In the genomic region with DNA sequence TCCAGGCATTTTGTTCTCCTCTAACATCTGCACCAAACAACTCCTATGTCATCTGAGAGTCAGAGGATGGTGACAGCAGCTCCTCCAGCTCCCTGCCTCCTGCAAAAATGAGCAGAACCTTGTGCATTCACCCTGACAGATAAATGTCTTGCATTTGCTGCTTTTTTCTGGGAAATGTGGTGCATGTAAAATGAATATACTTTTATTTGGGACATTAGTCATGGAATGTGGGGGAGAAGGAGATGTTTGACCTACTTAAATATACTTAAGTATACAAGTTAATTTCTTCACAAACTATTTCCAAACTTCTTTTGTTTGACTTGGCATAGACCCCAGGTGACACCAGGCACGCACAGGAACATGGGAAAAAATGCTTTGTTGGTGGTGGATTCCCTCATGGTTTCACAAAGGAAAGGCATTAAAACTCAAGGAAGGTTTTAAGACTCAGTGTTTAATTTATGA, we compare ENCODE assay signal across 10 cellular contexts.
DNase-seq lines count a peak whose midpoint lies in the region; ATAC-seq and TF ChIP-seq lines count a peak whose summit lies in the region.
"Had no signal": no experiment of that assay in that cellular context is flagged by ENCODE, and none has a peak within 500 bp of the region (broad histone marks: within the 10 kb centered on the region; RNA-seq: fewer than 3 reads in every experiment).

No MANE protein-coding gene starts in this region.

- no peak for DNase-seq in SK-N-SH
- peak; percentile 66 for DNase-seq in brain microvascular endothelial cell
- peak; percentile 43 for DNase-seq in kidney tubule cell (ENCODE audit: low spot score)
- DNase-seq in aorta: no peak
- no peak for DNase-seq in hippocampal formation (lab: John Stamatoyannopoulos, UW)
- no peak for DNase-seq in GF-D8 (lab: John Stamatoyannopoulos, UW)
- DNase-seq: 8988T; activated effector memory CD4-positive, alpha-beta T cell treated with Interleukin-2 at 50 U/mL for 16 hours had no signal

- ATAC-seq in SK-N-SH treated with all-trans-retinoic acid at 6 μM for 48 hours: no peak
- peak; percentile 63 for ATAC-seq in aorta (ENCODE audit: low FRiP score)
- no peak for ATAC-seq in GM21528 (IDR thresholded peaks at IDR 0.05; ENCODE audit: low FRiP score, unreplicated experiment)

- H3K9me3 ChIP-seq in SK-N-SH (no peaks in the 10 kb centered on the region), aorta (ENCODE audit: control insufficient read depth, low read length) (no peaks in the 10 kb centered on the region)

- intact Hi-C loops in aorta (cut with DNase I): loop anchor here in 1 of 2 donors (2.0 kb wide), 1 partner anchor 303 kb away; no protein-coding TSS in a partner anchor

- H3K4me2 ChIP-seq in SK-N-SH: peak overlapping the region; percentile 23; the same call in 1 of the 2 replicates

- no peak overlapping the region for H3K9ac ChIP-seq in SK-N-SH

- no peaks in the 10 kb centered on the region for H3K79me2 ChIP-seq in SK-N-SH (ENCODE audit: insufficient read depth)

- no peaks in the 10 kb centered on the region for H3K9me2 ChIP-seq in SK-N-SH

- H2AFZ ChIP-seq in SK-N-SH (ENCODE audit: low read depth): peak overlapping the region; percentile 78; the same call in 1 of the 2 replicates

- H3K27ac ChIP-seq in SK-N-SH (ENCODE audit: low read depth in 2 of 2, low read length in 1 of 2): peak overlapping the region in 1 of 2 experiments; percentile 10; a peak in 1 of 4 replicates
- peak overlapping the region; percentile 13 for H3K27ac ChIP-seq in brain microvascular endothelial cell
- H3K27ac ChIP-seq in aorta (ENCODE audit: low read depth in 1 of 2, low read length in 2 of 2): no peak overlapping the region

- TF ChIP-seq RAD21 in SK-N-SH (IDR thresholded peaks at IDR 0.05; ENCODE audit: low read length): no peak

- H3K27me3 ChIP-seq in SK-N-SH (ENCODE audit: insufficient read depth) (no peaks in the 10 kb centered on the region; the same call in 1 of the 2 replicates), brain microvascular endothelial cell (replicated peaks) (no peaks in the 10 kb centered on the region), aorta (ENCODE audit: control insufficient read depth in 1 of 2, insufficient read depth in 2 of 2, low read length in 1 of 2) (no peaks in the 10 kb centered on the region)

- H3K4me3 ChIP-seq in SK-N-SH (ENCODE audit: low read depth in 2 of 2, low read length in 1 of 2) (no peak overlapping the region), brain microvascular endothelial cell (ENCODE audit: low read depth, low read length) (no peak overlapping the region), aorta (ENCODE audit: low read length in 2 of 2) (no peak overlapping the region)

- in situ Hi-C loops in brain microvascular endothelial cell (cut with HindIII; ENCODE audit: low pct_ligation_motif_present, low sequenced_read_pairs): no loop called here

- CTCF ChIA-PET in SK-N-SH (lab: Yijun Ruan, JAX): interaction anchor here (1.0 to 1.6 kb wide), 5 partner anchors 13 to 544 kb away, joined by 3 to 7 read pairs (median 4); no protein-coding TSS in a partner anchor

- WGBS in SK-N-SH (ENCODE audit: low lambda C conversion rate): 5% methylated on average over 1 of the region's 1 CpG
- 0 to 4% methylated on average over 1 of the region's 1 CpG for WGBS in aorta, 2 donors

- POLR2A ChIA-PET in SK-N-SH (lab: Yijun Ruan, JAX): no interaction called here

- TF ChIP-seq CTCF in SK-N-SH (IDR thresholded peaks at IDR 0.05): no peak
- no peak for TF ChIP-seq CTCF in brain microvascular endothelial cell (IDR thresholded peaks at IDR 0.05; ENCODE audit: low read depth, low read length, missing control alignments)

- no peaks in the 10 kb centered on the region for H3F3A ChIP-seq in SK-N-SH (replicated peaks; ENCODE audit: insufficient read depth)

- H4K20me1 ChIP-seq in SK-N-SH (ENCODE audit: insufficient read depth): no peaks in the 10 kb centered on the region

- no peak for TF ChIP-seq EP300 in SK-N-SH (IDR thresholded peaks at IDR 0.05; ENCODE audit: borderline replicate concordance in 1 of 2, low read depth in 1 of 2, low read length in 1 of 2)

- H3K36me3 ChIP-seq in SK-N-SH (replicated peaks in 1 of 2; ENCODE audit: control insufficient read depth in 1 of 2, insufficient read depth in 2 of 2, low read length in 1 of 2) (no peaks in the 10 kb centered on the region), brain microvascular endothelial cell (replicated peaks) (no peaks in the 10 kb centered on the region), aorta (ENCODE audit: control insufficient read depth in 1 of 2, insufficient read depth in 2 of 2, low read length in 1 of 2) (no peaks in the 10 kb centered on the region)

- H3K4me1 ChIP-seq in SK-N-SH (ENCODE audit: control insufficient read depth in 1 of 2, insufficient read depth in 2 of 2, low read depth in 1 of 2, low read length in 1 of 2): peaks cover 0 to 10% of the 10 kb centered on the region in 2 experiments; a peak in 1 of 4 replicates
- H3K4me1 ChIP-seq in aorta (ENCODE audit: control insufficient read depth in 1 of 2, insufficient read depth in 2 of 2, low read length in 2 of 2): peaks cover 3 to 4% of the 10 kb centered on the region in 2 donors

TF ChIP-seq in SK-N-SH, 30 proteins besides CTCF, POLR2A, EP300 and RAD21:
- TF ChIP-seq MAX (IDR thresholded peaks at IDR 0.05; ENCODE audit: low read depth) (no peak), TCF12 (IDR thresholded peaks at IDR 0.05) (no peak), GATA2 (CRISPR knock-in tag; IDR thresholded peaks at IDR 0.05) (no peak), FOXM1 (IDR thresholded peaks at IDR 0.05; ENCODE audit: low read depth) (no peak)
- TF ChIP-seq, protein P1, sequence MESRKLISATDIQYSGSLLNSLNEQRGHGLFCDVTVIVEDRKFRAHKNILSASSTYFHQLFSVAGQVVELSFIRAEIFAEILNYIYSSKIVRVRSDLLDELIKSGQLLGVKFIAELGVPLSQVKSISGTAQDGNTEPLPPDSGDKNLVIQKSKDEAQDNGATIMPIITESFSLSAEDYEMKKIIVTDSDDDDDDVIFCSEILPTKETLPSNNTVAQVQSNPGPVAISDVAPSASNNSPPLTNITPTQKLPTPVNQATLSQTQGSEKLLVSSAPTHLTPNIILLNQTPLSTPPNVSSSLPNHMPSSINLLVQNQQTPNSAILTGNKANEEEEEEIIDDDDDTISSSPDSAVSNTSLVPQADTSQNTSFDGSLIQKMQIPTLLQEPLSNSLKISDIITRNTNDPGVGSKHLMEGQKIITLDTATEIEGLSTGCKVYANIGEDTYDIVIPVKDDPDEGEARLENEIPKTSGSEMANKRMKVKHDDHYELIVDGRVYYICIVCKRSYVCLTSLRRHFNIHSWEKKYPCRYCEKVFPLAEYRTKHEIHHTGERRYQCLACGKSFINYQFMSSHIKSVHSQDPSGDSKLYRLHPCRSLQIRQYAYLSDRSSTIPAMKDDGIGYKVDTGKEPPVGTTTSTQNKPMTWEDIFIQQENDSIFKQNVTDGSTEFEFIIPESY (IDR thresholded peaks at IDR 0.05; ENCODE audit: borderline replicate concordance, low read depth): no peak

TF ChIP-seq in SK-N-SH treated with all-trans-retinoic acid at 6 μM for 48 hours, 23 proteins besides CTCF, POLR2A, EP300 and RAD21:
- TF ChIP-seq ISL1 (CRISPR knock-in tag; IDR thresholded peaks at IDR 0.05) (no peak), PPARA (CRISPR knock-in tag; IDR thresholded peaks at IDR 0.05; ENCODE audit: borderline replicate concordance) (no peak), TOX (CRISPR knock-in tag; IDR thresholded peaks at IDR 0.05; ENCODE audit: borderline replicate concordance) (no peak), BACH2 (CRISPR knock-in tag; IDR thresholded peaks at IDR 0.05; ENCODE audit: borderline replicate concordance) (no peak), ZFP30 (CRISPR knock-in tag; IDR thresholded peaks at IDR 0.05) (no peak), ZC3H10 (CRISPR knock-in tag; IDR thresholded peaks at IDR 0.05) (no peak), CSDC2 (CRISPR knock-in tag; IDR thresholded peaks at IDR 0.05) (no peak), SNAI2 (CRISPR knock-in tag; IDR thresholded peaks at IDR 0.05) (no peak), ZNF565 (CRISPR knock-in tag; conservative IDR thresholded peaks at IDR 0.05; ENCODE audit: low read depth) (no peak)
- TF ChIP-seq, protein P2, sequence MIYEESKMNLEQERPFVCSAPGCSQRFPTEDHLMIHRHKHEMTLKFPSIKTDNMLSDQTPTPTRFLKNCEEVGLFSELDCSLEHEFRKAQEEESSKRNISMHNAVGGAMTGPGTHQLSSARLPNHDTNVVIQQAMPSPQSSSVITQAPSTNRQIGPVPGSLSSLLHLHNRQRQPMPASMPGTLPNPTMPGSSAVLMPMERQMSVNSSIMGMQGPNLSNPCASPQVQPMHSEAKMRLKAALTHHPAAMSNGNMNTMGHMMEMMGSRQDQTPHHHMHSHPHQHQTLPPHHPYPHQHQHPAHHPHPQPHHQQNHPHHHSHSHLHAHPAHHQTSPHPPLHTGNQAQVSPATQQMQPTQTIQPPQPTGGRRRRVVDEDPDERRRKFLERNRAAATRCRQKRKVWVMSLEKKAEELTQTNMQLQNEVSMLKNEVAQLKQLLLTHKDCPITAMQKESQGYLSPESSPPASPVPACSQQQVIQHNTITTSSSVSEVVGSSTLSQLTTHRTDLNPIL (CRISPR knock-in tag; IDR thresholded peaks at IDR 0.05; ENCODE audit: low read depth): no peak

Comparison
In these comparisons a context has a peak if more than half of its experiments do, and no peak if none do; other contexts are left out.
1. DNase-seq: peak in brain microvascular endothelial cell (single experiment) and kidney tubule cell (single experiment); none in SK-N-SH (single experiment), aorta (0 of 2), hippocampal formation (0 of 2) and GF-D8 (single experiment).